Comparison of ENCODE assay signal across 22 cellular contexts in genomic region chr14:57046175-57046574, GRCh38.
DNase-seq lines count a peak whose midpoint lies in the region; ATAC-seq, FAIRE-seq and TF ChIP-seq lines count a peak whose summit lies in the region.
"Had no signal": no experiment of that assay in that cellular context is flagged by ENCODE, and none has a peak within 500 bp of the region (broad histone marks: within the 10 kb centered on the region; RNA-seq: fewer than 3 reads in every experiment).

No MANE protein-coding gene starts in this region.

- CTCF ChIA-PET in A673 (lab: Charles Lee) = no interaction called here
- CTCF ChIA-PET in K562 (lab: Yijun Ruan, JAX; ENCODE audit: low intra/inter-chr PET ratio) = no interaction called here

- H3K27ac ChIP-seq in A673 (ENCODE audit: low read depth, low read length, poor library complexity, severe bottlenecking) (peak overlapping the region; percentile 95), K562 (ENCODE audit: extremely low read depth, low read depth, low read length) (no peak overlapping the region)
- H3K27ac ChIP-seq: BLaER1 treated with 17β-estradiol and CSF1 and Interleukin-3, amounts not matched to agents 10 nM and 100 nM; C4-2B had no signal

- H4K20me1 ChIP-seq in K562 (replicated peaks; ENCODE audit: control insufficient read depth, insufficient read depth, low read length) = no peaks in the 10 kb centered on the region
- H4K20me1 ChIP-seq: BLaER1 treated with 17β-estradiol and CSF1 and Interleukin-3, amounts not matched to agents 10 nM and 100 nM had no signal

- no peak overlapping the region for H2AFZ ChIP-seq in K562 (ENCODE audit: low read depth, low read length)

- H3K4me1 ChIP-seq in A673 (ENCODE audit: insufficient read depth, low read length, poor library complexity, severe bottlenecking) (peaks cover 49% of the 10 kb centered on the region), K562 (replicated peaks in 1 of 2; ENCODE audit: control insufficient read depth in 2 of 2, insufficient read depth in 2 of 2, low read length in 2 of 2) (no peaks in the 10 kb centered on the region; a peak in 1 of 5 replicates)
- H3K4me1 ChIP-seq: BLaER1 treated with 17β-estradiol and CSF1 and Interleukin-3, amounts not matched to agents 10 nM and 100 nM; Caco-2 had no signal

- H3K27me3 ChIP-seq in A673 (replicated peaks; ENCODE audit: insufficient read depth, low read depth, low read length, poor library complexity) = no peaks in the 10 kb centered on the region
- no peaks in the 10 kb centered on the region; a peak in 1 of 5 replicates for H3K27me3 ChIP-seq in K562 (ENCODE audit: control insufficient read depth in 2 of 2, insufficient read depth in 2 of 2, low read length in 2 of 2)
- H3K27me3 ChIP-seq: BLaER1 treated with 17β-estradiol and CSF1 and Interleukin-3, amounts not matched to agents 10 nM and 100 nM had no signal

- ATAC-seq in K562 (peak; percentile 71), GM19397 (IDR thresholded peaks at IDR 0.05; ENCODE audit: unreplicated experiment) (no peak)
- ATAC-seq: CD8-positive, alpha-beta T cell had no signal

- no peak for TF ChIP-seq POLR2A in K562 (conservative IDR thresholded peaks at IDR 0.05)

- no TSS peak for BruUV-seq in A673 (replicated peaks; lab: Mats Ljungman, UMichigan)
- BruUV-seq in K562 (replicated peaks; lab: Mats Ljungman, UMichigan) = no TSS peak

- DNase-seq in A673 (ENCODE audit: low spot score) = no peak
- no peak for DNase-seq in HTR-8/SVneo (ENCODE audit: insufficient read length, low spot score)
- DNase-seq in K562 (ENCODE audit: extremely low read depth in 1 of 4, low spot score in 3 of 4) = peak in 2 of 4 experiments; percentile 3 to 6
- DNase-seq in urothelium cell line (ENCODE audit: low spot score) = no peak
- DNase-seq in HuH-7 (ENCODE audit: low spot score) = no peak
- DNase-seq in iPS-NIHi7 (ENCODE audit: extremely low spot score) = no peak
- DNase-seq: 8988T; AML-193; Caco-2; Calu3; CD4-positive, alpha-beta T cell; CD8-positive, alpha-beta T cell; DMS79 treated with DMSO at 0.1 percent for 48 hours; GF-D8 had no signal

- H3K9me3 ChIP-seq in A673 (ENCODE audit: low read depth, low read length, poor library complexity, severe bottlenecking) = no peaks in the 10 kb centered on the region
- no peaks in the 10 kb centered on the region for H3K9me3 ChIP-seq in K562 (replicated peaks; ENCODE audit: control insufficient read depth, insufficient read depth, low read depth, low read length)
- H3K9me3 ChIP-seq: BLaER1 treated with 17β-estradiol and CSF1 and Interleukin-3, amounts not matched to agents 10 nM and 100 nM; Caco-2 had no signal

- no peak for TF ChIP-seq RAD21 in K562 (CRISPR knock-in tag; conservative IDR thresholded peaks at IDR 0.05 in 1 of 2, IDR thresholded peaks at IDR 0.05 in 1 of 2)

- H3K79me2 ChIP-seq in K562 (ENCODE audit: control insufficient read depth, insufficient read depth, low read length) = no peaks in the 10 kb centered on the region

- WGBS in K562 (ENCODE audit: insufficient coverage, low coverage, missing lambda C conversion rate) = 0% methylated on average over 3 of the region's 4 CpGs

- intact Hi-C loops in A673 (cut with micrococcal nuclease; ENCODE audit: unreplicated experiment) = no loop called here
- intact Hi-C loops in K562 (cut with micrococcal nuclease) = no loop called here

- no peaks in the 10 kb centered on the region for H3K9me1 ChIP-seq in K562 (ENCODE audit: control insufficient read depth, insufficient read depth, low read length)

- no peak overlapping the region for H3K4me2 ChIP-seq in K562 (ENCODE audit: insufficient read depth, low read length)
- H3K4me2 ChIP-seq: BLaER1 treated with 17β-estradiol and CSF1 and Interleukin-3, amounts not matched to agents 10 nM and 100 nM had no signal

- POLR2A ChIA-PET in A673 (lab: Charles Lee; ENCODE audit: low non-redundant PET) (no interaction called here), K562 (lab: Yijun Ruan, JAX) (interaction anchor here (0.7 kb wide), 2 partner anchors 42 to 200 kb away, joined by 3 read pairs; no protein-coding TSS in a partner anchor)

- H3K9ac ChIP-seq in K562 (ENCODE audit: insufficient read depth in 1 of 2, low read depth in 2 of 2, low read length in 2 of 2) = no peak overlapping the region
- H3K9ac ChIP-seq: BLaER1 treated with 17β-estradiol and CSF1 and Interleukin-3, amounts not matched to agents 10 nM and 100 nM had no signal

- H3K36me3 ChIP-seq in A673 (ENCODE audit: insufficient read depth, low read length, poor library complexity, severe bottlenecking) (no peaks in the 10 kb centered on the region), K562 (ENCODE audit: control insufficient read depth, insufficient read depth, low read length) (no peaks in the 10 kb centered on the region)
- H3K36me3 ChIP-seq: BLaER1 treated with 17β-estradiol and CSF1 and Interleukin-3, amounts not matched to agents 10 nM and 100 nM had no signal

- no peak for TF ChIP-seq EP300 in K562 (IDR thresholded peaks at IDR 0.05; ENCODE audit: low read length)

- H3K4me3 ChIP-seq in A673 (ENCODE audit: low read depth, low read length, poor library complexity, severe bottlenecking) (no peak overlapping the region), K562 (no peak overlapping the region)
- H3K4me3 ChIP-seq: BLaER1 treated with 17β-estradiol and CSF1 and Interleukin-3, amounts not matched to agents 10 nM and 100 nM had no signal

- FAIRE-seq in HTR-8/SVneo (lab: Jason Lieb, UNC) = peak; percentile 46
- FAIRE-seq in K562 (lab: Jason Lieb, UNC) = no peak
- FAIRE-seq in urothelium cell line (lab: Jason Lieb, UNC) = peak; percentile 17
- FAIRE-seq: A204.1, D721Med, G401.6, GM12891, GM19239 had no signal

- no peak for TF ChIP-seq CTCF in A673 (conservative IDR thresholded peaks at IDR 0.05; ENCODE audit: low read depth, low read length)
- no peak for TF ChIP-seq CTCF in K562 (IDR thresholded peaks at IDR 0.05 in 2 of 3, conservative IDR thresholded peaks at IDR 0.05 in 1 of 3; ENCODE audit: insufficient read depth in 2 of 3, low read depth in 1 of 3, low read length in 3 of 3)

- in situ Hi-C loops in K562 (cut with MboI) = no loop called here

TF ChIP-seq in K562, 482 proteins besides CTCF, POLR2A, EP300 and RAD21 (continues in another document):
- TF ChIP-seq HOMEZ (CRISPR knock-in tag; IDR thresholded peaks at IDR 0.05) = no peak
- TF ChIP-seq, protein P1, sequence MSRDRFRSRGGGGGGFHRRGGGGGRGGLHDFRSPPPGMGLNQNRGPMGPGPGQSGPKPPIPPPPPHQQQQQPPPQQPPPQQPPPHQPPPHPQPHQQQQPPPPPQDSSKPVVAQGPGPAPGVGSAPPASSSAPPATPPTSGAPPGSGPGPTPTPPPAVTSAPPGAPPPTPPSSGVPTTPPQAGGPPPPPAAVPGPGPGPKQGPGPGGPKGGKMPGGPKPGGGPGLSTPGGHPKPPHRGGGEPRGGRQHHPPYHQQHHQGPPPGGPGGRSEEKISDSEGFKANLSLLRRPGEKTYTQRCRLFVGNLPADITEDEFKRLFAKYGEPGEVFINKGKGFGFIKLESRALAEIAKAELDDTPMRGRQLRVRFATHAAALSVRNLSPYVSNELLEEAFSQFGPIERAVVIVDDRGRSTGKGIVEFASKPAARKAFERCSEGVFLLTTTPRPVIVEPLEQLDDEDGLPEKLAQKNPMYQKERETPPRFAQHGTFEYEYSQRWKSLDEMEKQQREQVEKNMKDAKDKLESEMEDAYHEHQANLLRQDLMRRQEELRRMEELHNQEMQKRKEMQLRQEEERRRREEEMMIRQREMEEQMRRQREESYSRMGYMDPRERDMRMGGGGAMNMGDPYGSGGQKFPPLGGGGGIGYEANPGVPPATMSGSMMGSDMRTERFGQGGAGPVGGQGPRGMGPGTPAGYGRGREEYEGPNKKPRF (IDR thresholded peaks at IDR 0.05; ENCODE audit: low read depth, low read length) = no peak
- no peak for TF ChIP-seq ID3 (CRISPR knock-in tag; IDR thresholded peaks at IDR 0.05)
- TF ChIP-seq ID3 (tag; IDR thresholded peaks at IDR 0.05) = no peak
- TF ChIP-seq FIP1L1 (IDR thresholded peaks at IDR 0.05; ENCODE audit: low read depth, low read length, poor library complexity, severe bottlenecking) = no peak
- TF ChIP-seq FOXO4 (CRISPR knock-in tag; IDR thresholded peaks at IDR 0.05) = no peak
- TF ChIP-seq RAD51 (IDR thresholded peaks at IDR 0.05; ENCODE audit: borderline replicate concordance, low read depth) = peak; percentile 66; the same call in 1 of the 2 replicates
- TF ChIP-seq IRF9 (tag; IDR thresholded peaks at IDR 0.05) = no peak
